ENCODE assay signal across 8 cellular contexts in the genomic region with DNA sequence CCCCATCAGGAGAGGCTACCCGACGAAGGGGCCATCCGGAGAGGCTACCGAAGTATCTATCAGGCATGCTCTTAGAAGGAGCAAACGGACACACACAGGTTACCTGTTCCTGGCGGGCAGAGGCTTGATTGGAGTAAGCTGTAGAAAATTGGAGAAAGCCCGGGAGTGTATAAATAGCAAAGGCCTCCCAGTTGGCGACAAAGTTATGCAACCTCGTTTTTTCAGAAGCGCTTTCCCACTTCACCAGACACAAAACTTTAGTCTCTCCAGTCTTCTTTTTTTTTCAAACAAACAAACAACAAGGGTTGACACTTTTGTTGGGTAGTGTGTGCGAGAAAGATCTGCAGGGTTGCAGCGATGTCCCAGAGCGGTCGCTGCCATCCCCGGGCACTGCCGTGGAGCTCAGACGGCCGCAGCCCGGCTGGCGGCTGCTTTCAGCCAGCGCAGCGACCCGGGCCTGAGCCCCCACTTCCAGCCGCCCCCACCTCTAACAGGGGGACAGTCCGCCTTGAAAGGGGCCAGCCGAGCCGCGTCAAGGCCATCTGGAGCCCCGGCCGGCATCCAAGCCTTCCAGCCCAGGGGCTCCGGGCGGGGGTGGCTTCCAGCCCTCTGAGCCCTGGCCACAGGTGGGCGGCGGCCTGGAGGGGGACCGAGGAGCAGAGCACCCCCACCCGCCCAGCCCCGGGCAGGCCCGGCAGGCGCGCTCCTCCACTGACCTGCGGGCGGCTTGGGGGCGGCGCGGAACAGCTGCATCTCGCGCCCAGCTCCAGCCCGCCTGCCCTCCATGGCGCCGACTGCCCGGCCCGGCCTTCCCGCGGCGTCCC. TPM values are rescaled to one million over a fixed set of nuclear protein-coding genes. Genes with fewer than 3 reads are reported as not detected.
A peak's percentile ranks its signal among the peaks of the same experiment; 100 is the strongest.
DNase-seq lines count a peak whose midpoint lies in the region; ATAC-seq lines count a peak whose summit lies in the region.

No MANE protein-coding gene starts in this region.

- no peak overlapping the region for H3K27ac ChIP-seq in substantia nigra (ENCODE audit: low read depth, low read length, poor library complexity, severe bottlenecking)

- peaks cover 33% of the 10 kb centered on the region for H3K27me3 Mint-ChIP-seq in activated naive CD4-positive, alpha-beta T cell treated with anti-CD3 and anti-CD28 coated beads for 36 hours (ENCODE audit: low read depth)
- H3K27me3 Mint-ChIP-seq in effector memory CD8-positive, alpha-beta T cell, result peaks cover 40 to 58% of the 10 kb centered on the region in 2 donors
- H3K27me3 Mint-ChIP-seq in naive B cell, result peaks cover 55 to 74% (median 62%) of the 10 kb centered on the region in 3 donors

- peaks cover 18% of the 10 kb centered on the region for H3K4me1 Mint-ChIP-seq in activated naive CD4-positive, alpha-beta T cell treated with anti-CD3 and anti-CD28 coated beads for 36 hours (ENCODE audit: low read depth)
- H3K4me1 Mint-ChIP-seq in effector memory CD8-positive, alpha-beta T cell (ENCODE audit: low read depth in 2 of 2), result peaks cover 6 to 14% of the 10 kb centered on the region in 2 donors
- H3K4me1 Mint-ChIP-seq in naive B cell, result peaks cover 0 to 12% (median 12%) of the 10 kb centered on the region in 3 donors

- H3K9me3 Mint-ChIP-seq in activated naive CD4-positive, alpha-beta T cell treated with anti-CD3 and anti-CD28 coated beads for 36 hours, result no peaks in the 10 kb centered on the region
- no peaks in the 10 kb centered on the region for H3K9me3 Mint-ChIP-seq in effector memory CD8-positive, alpha-beta T cell
- no peaks in the 10 kb centered on the region for H3K9me3 Mint-ChIP-seq in naive B cell

- ATAC-seq in HG02678 (IDR thresholded peaks at IDR 0.05; ENCODE audit: unreplicated experiment), result peak; percentile 56
- ATAC-seq in effector memory CD8-positive, alpha-beta T cell (replicated peaks), result peak; percentile 55
- ATAC-seq in naive B cell (ENCODE audit: low read depth in 2 of 2), result peak; percentile 48 to 55

- H3K27ac Mint-ChIP-seq in activated naive CD4-positive, alpha-beta T cell treated with anti-CD3 and anti-CD28 coated beads for 36 hours, result no peak overlapping the region
- H3K27ac Mint-ChIP-seq in effector memory CD8-positive, alpha-beta T cell, result no peak overlapping the region
- H3K27ac Mint-ChIP-seq in naive B cell, result no peak overlapping the region

- H3K4me3 Mint-ChIP-seq in activated naive CD4-positive, alpha-beta T cell treated with anti-CD3 and anti-CD28 coated beads for 36 hours, result peak overlapping the region; percentile 53
- peak overlapping the region; percentile 36 to 41 for H3K4me3 Mint-ChIP-seq in effector memory CD8-positive, alpha-beta T cell
- H3K4me3 Mint-ChIP-seq in naive B cell, result peak overlapping the region; percentile 14 to 82 (median 62)

- H3K36me3 Mint-ChIP-seq in activated naive CD4-positive, alpha-beta T cell treated with anti-CD3 and anti-CD28 coated beads for 36 hours (ENCODE audit: low read depth), result no peaks in the 10 kb centered on the region
- H3K36me3 Mint-ChIP-seq in effector memory CD8-positive, alpha-beta T cell (ENCODE audit: insufficient read depth), result no peaks in the 10 kb centered on the region
- H3K36me3 Mint-ChIP-seq in naive B cell, result no peaks in the 10 kb centered on the region

- CTCF ChIA-PET in activated naive CD4-positive, alpha-beta T cell treated with anti-CD3 and anti-CD28 coated beads for 36 hours (lab: Charles Lee), result interaction anchor here (0.7 to 1.9 kb wide), 3 partner anchors 20 to 103 kb away, joined by 3 to 8 read pairs (median 4); no protein-coding TSS in a partner anchor

- intact Hi-C loops in activated naive CD4-positive, alpha-beta T cell treated with anti-CD3 and anti-CD28 coated beads for 36 hours (cut with micrococcal nuclease), result loop anchor here (1.0 to 5.0 kb wide), 5 partner anchors 15 to 154 kb away; partner anchors contain the start of gene SYDE2

- DNase-seq in activated naive CD4-positive, alpha-beta T cell treated with anti-CD3 and anti-CD28 coated beads for 36 hours, result no peak
- DNase-seq in activated naive CD4-positive, alpha-beta T cell treated with anti-CD3 and anti-CD28 coated beads, Interleukin-2, amount 50 U/mL, for 16 hours, result no peak
- DNase-seq in NCI-H69 (lab: John Stamatoyannopoulos, UW) (peak; percentile 57), naive B cell (no peak), substantia nigra (lab: John Stamatoyannopoulos, UW) (no peak), NCI-H226 (no peak)
- DNase-seq in effector memory CD8-positive, alpha-beta T cell, result no peak

RNA-seq across cellular contexts. Expression of gene MCOLN3, which starts 0.6 kb away (rescaled TPM):
- under 1 TPM; 0.19 to 0.30 TPM for total RNA-seq in activated naive CD4-positive, alpha-beta T cell treated with anti-CD3 and anti-CD28 coated beads for 36 hours
- polyA plus RNA-seq in naive B cell (ENCODE audit: low read depth in 6 of 6), result not detected

RNA-seq across cellular contexts. Expression of gene MCOLN2, which starts 50.8 kb away (rescaled TPM):
- 1 to 10 TPM; 7.4 to 8.4 TPM for total RNA-seq in activated naive CD4-positive, alpha-beta T cell treated with anti-CD3 and anti-CD28 coated beads for 36 hours
- 1 to 10 TPM in 4 of 6 donors, under 1 TPM in 2; 0.43 to 4.1 (median 1.5) TPM for polyA plus RNA-seq in naive B cell (ENCODE audit: low read depth in 6 of 6)
